Comparison of ENCODE assay signal across 20 cellular contexts in the genomic region with DNA sequence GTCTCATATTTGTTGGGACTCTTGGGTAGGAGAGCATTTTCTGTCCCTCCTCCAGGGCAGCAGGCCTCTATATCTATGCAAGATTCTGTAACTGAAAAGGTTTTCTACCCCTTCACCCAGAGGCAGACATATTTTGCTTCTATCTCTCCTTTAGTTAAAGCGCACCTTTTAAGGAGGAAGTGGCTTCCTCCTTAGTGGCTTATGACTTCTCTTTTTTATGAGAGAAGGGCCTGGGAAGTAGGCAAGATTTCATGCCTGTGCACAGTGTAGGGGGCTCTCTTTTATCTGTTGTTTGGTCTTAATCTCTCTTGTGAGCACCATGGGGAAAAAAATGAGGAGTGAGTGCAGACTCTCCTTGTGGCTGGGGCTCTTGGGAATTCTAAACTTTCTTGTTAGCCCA.
"Had no signal": no experiment of that assay in that cellular context is flagged by ENCODE, and none has a peak within 500 bp of the region (broad histone marks: within the 10 kb centered on the region; RNA-seq: fewer than 3 reads in every experiment).

No MANE protein-coding gene starts in this region.

- H3K36me3 Mint-ChIP-seq: activated CD8-positive, alpha-beta memory T cell treated with anti-CD3 and anti-CD28 coated beads, Interleukin-2, amount 10 ng/mL, durations not matched to agents 7 days and 5 days; activated naive CD8-positive, alpha-beta T cell had no signal

- H3K36me3 ChIP-seq: esophagus muscularis mucosa, gastroesophageal sphincter, heart left ventricle, left ventricle myocardium inferior, tibial nerve, uterus had no signal

- H3K4me3 ChIP-seq: esophagus muscularis mucosa, gastroesophageal sphincter, heart left ventricle, left ventricle myocardium inferior, tibial nerve, uterus had no signal

- H3K4me1 Mint-ChIP-seq: activated CD4-positive, alpha-beta memory T cell treated with anti-CD3 and anti-CD28 coated beads, Interleukin-2, amount 10 ng/mL, durations not matched to agents 7 days and 5 days; activated CD8-positive, alpha-beta memory T cell treated with anti-CD3 and anti-CD28 coated beads, Interleukin-2, amount 10 ng/mL, durations not matched to agents 7 days and 5 days; neural crest cell had no signal

- H3K27ac Mint-ChIP-seq: activated CD4-positive, alpha-beta memory T cell treated with anti-CD3 and anti-CD28 coated beads, Interleukin-2, amount 10 ng/mL, durations not matched to agents 7 days and 5 days; activated CD8-positive, alpha-beta memory T cell treated with anti-CD3 and anti-CD28 coated beads, Interleukin-2, amount 10 ng/mL, durations not matched to agents 7 days and 5 days; activated naive CD8-positive, alpha-beta T cell; progenitor cell of endocrine pancreas had no signal

- H3K4me1 ChIP-seq: esophagus muscularis mucosa had no signal

- H3K4me3 Mint-ChIP-seq: activated CD4-positive, alpha-beta memory T cell treated with anti-CD3 and anti-CD28 coated beads, Interleukin-2, amount 10 ng/mL, durations not matched to agents 7 days and 5 days; activated CD8-positive, alpha-beta memory T cell treated with anti-CD3 and anti-CD28 coated beads, Interleukin-2, amount 10 ng/mL, durations not matched to agents 7 days and 5 days; activated naive CD8-positive, alpha-beta T cell; neural crest cell had no signal

- H3K9me3 Mint-ChIP-seq: activated CD4-positive, alpha-beta memory T cell treated with anti-CD3 and anti-CD28 coated beads, Interleukin-2, amount 10 ng/mL, durations not matched to agents 7 days and 5 days had no signal

- ATAC-seq: activated CD8-positive, alpha-beta memory T cell treated with anti-CD3 and anti-CD28 coated beads, Interleukin-2, amount 10 ng/mL, durations not matched to agents 7 days and 5 days; gastroesophageal sphincter; heart left ventricle; stimulated activated naive CD8-positive, alpha-beta T cell treated with anti-CD3 and anti-CD28 coated beads, Interleukin-15, Interleukin-2, amounts not matched to agents 100 U/mL and 50 U/mL, for 24 hours had no signal

- H3K27me3 ChIP-seq: esophagus muscularis mucosa, gastroesophageal sphincter, heart left ventricle, tibial nerve, uterus had no signal

- H3K27me3 Mint-ChIP-seq: activated CD4-positive, alpha-beta memory T cell treated with anti-CD3 and anti-CD28 coated beads, Interleukin-2, amount 10 ng/mL, durations not matched to agents 7 days and 5 days; activated CD8-positive, alpha-beta memory T cell treated with anti-CD3 and anti-CD28 coated beads, Interleukin-2, amount 10 ng/mL, durations not matched to agents 7 days and 5 days; progenitor cell of endocrine pancreas had no signal

- H3K9me3 ChIP-seq: gastroesophageal sphincter, uterus had no signal

- FAIRE-seq: bronchial epithelial cell, endothelial cell of umbilical vein had no signal

- H3K27ac ChIP-seq: esophagus muscularis mucosa, gastroesophageal sphincter, heart left ventricle, left ventricle myocardium inferior, tibial nerve, uterus had no signal

- DNase-seq: activated CD4-positive, alpha-beta memory T cell treated with anti-CD3 and anti-CD28 coated beads, Interleukin-2, amount 10 ng/mL, durations not matched to agents 7 days and 5 days; activated CD4-positive, alpha-beta T cell treated with anti-CD3 and anti-CD28 coated beads for 48 hours; activated CD4-positive, CD25-positive, alpha-beta regulatory T cell; activated CD8-positive, alpha-beta memory T cell treated with anti-CD3 and anti-CD28 coated beads, Interleukin-2, amount 10 ng/mL, durations not matched to agents 7 days and 5 days; cerebellar nuclear complex; effector memory CD4-positive, alpha-beta T cell; heart left ventricle; left ventricle myocardium inferior; stimulated activated CD4-positive, alpha-beta T cell treated with anti-CD3 and anti-CD28 coated beads, Interleukin-12 subunit alpha, Interleukin-12 subunit beta, amount 100 ng/mL, for 4 hours; stimulated activated CD4-positive, alpha-beta T cell treated with anti-CD3 and anti-CD28 coated beads, Interleukin-2, amount 100 ng/mL, for 24 hours; stimulated activated naive CD8-positive, alpha-beta T cell treated with anti-CD3 and anti-CD28 coated beads, Interleukin-15, Interleukin-2, amounts not matched to agents 100 U/mL and 50 U/mL, for 24 hours; uterus had no signal
